8 cellular contexts compared by ENCODE assay signal in genomic region chr12:23063206-23063605, GRCh38.
"Had no signal": no experiment of that assay in that cellular context is flagged by ENCODE, and none has a peak within 500 bp of the region (broad histone marks: within the 10 kb centered on the region; RNA-seq: fewer than 3 reads in every experiment).

No MANE protein-coding gene starts in this region.

- H3K4me1 ChIP-seq: HAP-1 had no signal

- H3K27ac ChIP-seq: HL-60 had no signal

- H3K4me2 ChIP-seq: GM23338 had no signal

- H3K36me3 ChIP-seq: HAP-1 had no signal

- ATAC-seq: GM23338, HCT116 had no signal

- DNase-seq: H7, HFFc6, Kasumi-1, KG1 had no signal

- H3K9me3 ChIP-seq: HAP-1 had no signal

- H3K4me3 ChIP-seq: GM23338, HAP-1 had no signal
